In genomic region chr12:51076235-51076930, GRCh38 we compare ENCODE assay signal across 10 cellular contexts. TPM values are rescaled to one million over a fixed set of nuclear protein-coding genes. Genes with fewer than 3 reads are reported as not detected.
DNase-seq lines count a peak whose midpoint lies in the region; ATAC-seq and TF ChIP-seq lines count a peak whose summit lies in the region.
"Had no signal": no experiment of that assay in that cellular context is flagged by ENCODE, and none has a peak within 500 bp of the region (broad histone marks: within the 10 kb centered on the region; RNA-seq: fewer than 3 reads in every experiment).

No MANE protein-coding gene starts in this region.

- H3K27me3 ChIP-seq in hepatocyte = no peaks in the 10 kb centered on the region

- H3K4me2 ChIP-seq in hepatocyte = no peak overlapping the region
- H3K4me2 ChIP-seq: KMS-11 had no signal

- no peaks in the 10 kb centered on the region for H3K36me3 ChIP-seq in hepatocyte (replicated peaks; ENCODE audit: insufficient read depth, low read depth)

- 93% methylated on average over 10 of the region's 10 CpGs for WGBS in hepatocyte (ENCODE audit: low lambda C conversion rate, missing lambda C conversion rate)

- no peaks in the 10 kb centered on the region for H3K9me3 ChIP-seq in hepatocyte (ENCODE audit: low read depth)

- DNase-seq in stimulated activated CD4-positive, alpha-beta T cell treated with anti-CD3 and anti-CD28 coated beads, Interleukin-12 subunit alpha, Interleukin-12 subunit beta, amount 100 ng/mL, for 48 hours (ENCODE audit: low read depth in 2 of 3, low spot score in 1 of 3) = peak in 2 of 3 donors; percentile 3 to 13
- DNase-seq in stimulated activated CD4-positive, alpha-beta T cell treated with anti-CD3 and anti-CD28 coated beads, Interleukin-12 subunit alpha, Interleukin-12 subunit beta, amount 100 ng/mL, for 4 hours = no peak
- DNase-seq in activated T-cell treated with anti-CD3 and anti-CD28 coated beads for 4 hours (peak; percentile 6), myocyte (ENCODE audit: low read depth) (peak; percentile 89), substantia nigra (lab: John Stamatoyannopoulos, UW) (peak in 3 of 49 donors; percentile 3 to 19 (median 5)), hepatocyte (ENCODE audit: low spot score) (no peak), SHP77 treated with DMSO at 0.1 percent for 48 hours (lab: John Stamatoyannopoulos, UW) (no peak)
- DNase-seq: immature natural killer cell had no signal

- peaks cover 4% of the 10 kb centered on the region for H3K4me1 ChIP-seq in hepatocyte (ENCODE audit: insufficient read depth)

- H3K27ac ChIP-seq in substantia nigra (ENCODE audit: low read depth, low read length, poor library complexity, severe bottlenecking) = peak overlapping the region; percentile 10
- no peak overlapping the region for H3K27ac ChIP-seq in hepatocyte
- H3K27ac ChIP-seq: KMS-11 had no signal

- no peak for TF ChIP-seq CTCF in hepatocyte (IDR thresholded peaks at IDR 0.05; ENCODE audit: poor library complexity)

- ATAC-seq in HG03095 (IDR thresholded peaks at IDR 0.05; ENCODE audit: unreplicated experiment) = no peak

- H3K4me3 ChIP-seq in hepatocyte = no peak overlapping the region

- no peak overlapping the region for H2AFZ ChIP-seq in hepatocyte

- H4K20me1 ChIP-seq in hepatocyte (ENCODE audit: insufficient read depth, poor library complexity, severe bottlenecking) = peaks cover 16% of the 10 kb centered on the region

- no peaks in the 10 kb centered on the region for H3K9me2 ChIP-seq in hepatocyte (replicated peaks; ENCODE audit: insufficient read depth)

- peaks cover 66% of the 10 kb centered on the region for H3K79me2 ChIP-seq in hepatocyte

RNA-seq across cellular contexts. Expression of gene CSRNP2, which starts 7.0 kb away (rescaled TPM):
- total RNA-seq in myocyte (33.5 and 40.0 TPM in 2 replicates), hepatocyte (30.5 and 31.3 TPM in 2 replicates)
- polyA plus RNA-seq in myocyte (2012) = 31.9 TPM
- 23.2 and 25.8 TPM in 2 replicates for polyA plus RNA-seq in hepatocyte

RNA-seq across cellular contexts. Expression of gene LETMD1, which starts 28.3 kb away (rescaled TPM):
- total RNA-seq in myocyte = 33.4 and 39.8 TPM in 2 replicates
- polyA plus RNA-seq in myocyte (2012) = 49.2 TPM
- total RNA-seq in hepatocyte = 52.8 and 58.5 TPM in 2 replicates
- 23.9 and 24.8 TPM in 2 replicates for polyA plus RNA-seq in hepatocyte

RNA-seq across cellular contexts. Expression of gene SLC11A2, which starts 50.2 kb away (rescaled TPM):
- total RNA-seq in myocyte = 35.3 and 54.9 TPM in 2 replicates
- polyA plus RNA-seq in myocyte (2012) = 33.7 TPM
- 62.5 and 63.8 TPM in 2 replicates for total RNA-seq in hepatocyte
- polyA plus RNA-seq in hepatocyte = 44.3 and 49.0 TPM in 2 replicates

Comparison
In these comparisons a context has a peak if more than half of its experiments do, and no peak if none do; other contexts are left out.
1. DNase-seq: peak in stimulated activated CD4-positive, alpha-beta T cell treated with anti-CD3 and anti-CD28 coated beads, Interleukin-12 subunit alpha, Interleukin-12 subunit beta, amount 100 ng/mL, for 48 hours (2 of 3), activated T-cell treated with anti-CD3 and anti-CD28 coated beads for 4 hours (single experiment) and myocyte (single experiment); none in stimulated activated CD4-positive, alpha-beta T cell treated with anti-CD3 and anti-CD28 coated beads, Interleukin-12 subunit alpha, Interleukin-12 subunit beta, amount 100 ng/mL, for 4 hours (single experiment), hepatocyte (single experiment) and SHP77 treated with DMSO at 0.1 percent for 48 hours (single experiment).